In genomic region chr2:9738062-9738717, GRCh38 we compare ENCODE assay signal across 11 cellular contexts.
DNase-seq lines count a peak whose midpoint lies in the region; ATAC-seq and TF ChIP-seq lines count a peak whose summit lies in the region.
"Had no signal": no experiment of that assay in that cellular context is flagged by ENCODE, and none has a peak within 500 bp of the region (broad histone marks: within the 10 kb centered on the region; RNA-seq: fewer than 3 reads in every experiment).

No MANE protein-coding gene starts in this region.

- no peaks in the 10 kb centered on the region for H3K36me3 ChIP-seq in CD8-positive, alpha-beta T cell (ENCODE audit: insufficient read depth, low read length)
- H3K36me3 ChIP-seq in GM23248 (ENCODE audit: low read depth): no peaks in the 10 kb centered on the region
- H3K36me3 ChIP-seq in gastrocnemius medialis: no peaks in the 10 kb centered on the region
- H3K36me3 ChIP-seq: SJCRH30 had no signal

- no peaks in the 10 kb centered on the region for H3F3A ChIP-seq in GM23248 (ENCODE audit: insufficient read depth)

- no peak for TF ChIP-seq CTCF in CD8-positive, alpha-beta T cell (IDR thresholded peaks at IDR 0.05)
- TF ChIP-seq CTCF in coronary artery (IDR thresholded peaks at IDR 0.05) (no peak), gastrocnemius medialis (IDR thresholded peaks at IDR 0.05 in 4 of 5, conservative IDR thresholded peaks at IDR 0.05 in 1 of 5) (no peak), glutamatergic neuron (IDR thresholded peaks at IDR 0.05; ENCODE audit: partially characterized antibody, unreplicated experiment) (no peak)

- intact Hi-C loops in CD8-positive, alpha-beta T cell (cut with DNase I, micrococcal nuclease): no loop called here
- intact Hi-C loops in gastrocnemius medialis (cut with DNase I; ENCODE audit: low total_unique reads): loop anchor here (2.0 to 5.0 kb wide), 2 partner anchors 45 to 106 kb away; partner anchors contain the start of gene YWHAQ

- POLR2A ChIA-PET in CD8-positive, alpha-beta T cell (lab: Charles Lee): no interaction called here

- peaks cover 3% of the 10 kb centered on the region for H3K9me3 Mint-ChIP-seq in CD8-positive, alpha-beta T cell
- H3K9me3 Mint-ChIP-seq in glutamatergic neuron (ENCODE audit: unreplicated experiment): peaks cover 3% of the 10 kb centered on the region

- no peak for DNase-seq in CD8-positive, alpha-beta T cell
- DNase-seq in GM23248 (no peak), coronary artery (ENCODE audit: low spot score) (no peak), gastrocnemius medialis (no peak), glutamatergic neuron (no peak), germinal center (ENCODE audit: low spot score) (no peak)
- DNase-seq in activated CD4-positive, CD25-positive, alpha-beta regulatory T cell treated with anti-CD3 and anti-CD28 coated beads, Interleukin-2, amount 50 U/mL, for 72 hours: no peak
- DNase-seq: effector memory CD4-positive, alpha-beta T cell; NCI-H1417; SJCRH30; stimulated activated CD4-positive, alpha-beta T cell treated with anti-CD3 and anti-CD28 coated beads, Interleukin-4, amount 100 ng/mL, for 24 hours had no signal

- peak overlapping the region; percentile 47 for H3K4me3 Mint-ChIP-seq in CD8-positive, alpha-beta T cell
- no peak overlapping the region for H3K4me3 Mint-ChIP-seq in glutamatergic neuron (ENCODE audit: unreplicated experiment)

- no peak for TF ChIP-seq POLR2A in gastrocnemius medialis (IDR thresholded peaks at IDR 0.05)

- no peak overlapping the region for H3K4me2 ChIP-seq in GM23248 (ENCODE audit: unreplicated experiment)

- no peaks in the 10 kb centered on the region for H4K20me1 ChIP-seq in GM23248 (ENCODE audit: insufficient read depth)

- H3K27me3 Mint-ChIP-seq in CD8-positive, alpha-beta T cell (ENCODE audit: low read depth): no peaks in the 10 kb centered on the region
- H3K27me3 Mint-ChIP-seq in glutamatergic neuron (ENCODE audit: unreplicated experiment): peaks cover 2% of the 10 kb centered on the region

- CTCF ChIA-PET in CD8-positive, alpha-beta T cell (lab: Charles Lee): no interaction called here

- WGBS in GM23248 (ENCODE audit: low coverage in 1 of 2, low lambda C conversion rate in 2 of 2, missing lambda C conversion rate in 2 of 2), 2 experiments: 60 to 62% methylated on average over 9 of the region's 9 CpGs

- peaks cover 32% of the 10 kb centered on the region for H3K4me1 ChIP-seq in CD8-positive, alpha-beta T cell (ENCODE audit: insufficient read depth, low read length)
- H3K4me1 ChIP-seq in GM23248 (ENCODE audit: insufficient read depth) (peaks cover 14% of the 10 kb centered on the region), gastrocnemius medialis (peaks cover 22 to 23% of the 10 kb centered on the region in 2 donors)
- H3K4me1 ChIP-seq: SJCRH30 had no signal

- no peaks in the 10 kb centered on the region for H3K9me2 ChIP-seq in GM23248 (ENCODE audit: insufficient read depth)

- no peaks in the 10 kb centered on the region for H3K9me3 ChIP-seq in CD8-positive, alpha-beta T cell (ENCODE audit: low read length)
- H3K9me3 ChIP-seq in GM23248 (ENCODE audit: low read depth) (no peaks in the 10 kb centered on the region), gastrocnemius medialis (peaks cover 0 to 6% (median 0%) of the 10 kb centered on the region in 3 donors)

- H3K4me1 Mint-ChIP-seq in CD8-positive, alpha-beta T cell (ENCODE audit: low read depth): peaks cover 44% of the 10 kb centered on the region
- H3K4me1 Mint-ChIP-seq in glutamatergic neuron (ENCODE audit: low read depth, unreplicated experiment): no peaks in the 10 kb centered on the region

- in situ Hi-C loops in GM23248 (cut with MboI) (no loop called here), gastrocnemius medialis (cut with MboI; ENCODE audit: low sequenced_read_pairs in 4 of 4) (no loop called here)

- H3K27ac ChIP-seq in CD8-positive, alpha-beta T cell (ENCODE audit: low read depth, low read length): no peak overlapping the region
- H3K27ac ChIP-seq in GM23248 (peak overlapping the region; percentile 19), coronary artery (peak overlapping the region; percentile 52 to 66), gastrocnemius medialis (peak overlapping the region; percentile 81 to 91 (median 86))
- H3K27ac ChIP-seq: SJCRH30 had no signal

- H3K27ac Mint-ChIP-seq in CD8-positive, alpha-beta T cell: peak overlapping the region; percentile 28
- no peak overlapping the region for H3K27ac Mint-ChIP-seq in glutamatergic neuron (ENCODE audit: unreplicated experiment)

- peak overlapping the region; percentile 76 for H3K9ac ChIP-seq in GM23248

- H3K36me3 Mint-ChIP-seq in CD8-positive, alpha-beta T cell: no peaks in the 10 kb centered on the region
- H3K36me3 Mint-ChIP-seq in glutamatergic neuron (ENCODE audit: unreplicated experiment): peaks cover 9% of the 10 kb centered on the region

- H2AFZ ChIP-seq in GM23248: peak overlapping the region; percentile 96

- H3K27me3 ChIP-seq in CD8-positive, alpha-beta T cell (ENCODE audit: insufficient read depth, low read length): no peaks in the 10 kb centered on the region
- H3K27me3 ChIP-seq in GM23248 (replicated peaks; ENCODE audit: insufficient read depth) (no peaks in the 10 kb centered on the region), gastrocnemius medialis (no peaks in the 10 kb centered on the region)
- H3K27me3 ChIP-seq: SJCRH30 had no signal

- ATAC-seq in CD8-positive, alpha-beta T cell: no peak
- peak in 1 of 2 donors; percentile 12 for ATAC-seq in gastrocnemius medialis

- H3K4me3 ChIP-seq in CD8-positive, alpha-beta T cell (ENCODE audit: low read depth, low read length): no peak overlapping the region
- H3K4me3 ChIP-seq in GM23248: no peak overlapping the region
- no peak overlapping the region for H3K4me3 ChIP-seq in coronary artery
- H3K4me3 ChIP-seq in gastrocnemius medialis: peak overlapping the region in 1 of 4 donors; percentile 57

- no peaks in the 10 kb centered on the region for H3K79me2 ChIP-seq in GM23248 (ENCODE audit: insufficient read depth)
